15 cellular contexts compared by ENCODE assay signal in the genomic region with DNA sequence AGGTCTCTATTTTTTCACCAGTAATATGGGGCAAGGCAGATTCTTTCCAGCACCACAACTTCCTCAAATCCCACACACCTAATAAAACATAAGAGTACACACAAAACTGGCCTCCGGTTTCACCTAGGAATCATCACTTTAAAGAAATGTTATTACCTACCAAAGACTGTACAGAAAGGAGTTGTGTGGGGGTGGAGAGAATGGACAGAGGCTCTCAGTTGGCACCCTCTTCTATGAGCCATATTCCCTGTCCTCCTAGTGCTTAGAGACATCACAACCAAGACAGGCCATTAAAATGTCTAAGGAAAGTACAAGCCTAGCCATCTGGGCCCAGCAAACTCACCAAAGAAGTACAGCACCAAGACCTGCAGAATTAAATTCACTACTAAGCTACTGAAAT. TPM values are rescaled to one million over a fixed set of nuclear protein-coding genes. Genes with fewer than 3 reads are reported as not detected.
A peak's percentile ranks its signal among the peaks of the same experiment; 100 is the strongest.
DNase-seq lines count a peak whose midpoint lies in the region; ATAC-seq and TF ChIP-seq lines count a peak whose summit lies in the region.
"Had no signal": no experiment of that assay in that cellular context is flagged by ENCODE, and none has a peak within 500 bp of the region (broad histone marks: within the 10 kb centered on the region; RNA-seq: fewer than 3 reads in every experiment).

No MANE protein-coding gene starts in this region.

- peaks cover 53% of the 10 kb centered on the region for H3K4me1 ChIP-seq in SJSA1 (replicated peaks)

- H3K9me3 ChIP-seq in SJSA1 (replicated peaks) (no peaks in the 10 kb centered on the region), T-helper 17 cell (ENCODE audit: control insufficient read depth, low read length, poor library complexity, severe bottlenecking) (no peaks in the 10 kb centered on the region)

- H3K36me3 Mint-ChIP-seq in glutamatergic neuron (ENCODE audit: unreplicated experiment): no peaks in the 10 kb centered on the region
- peaks cover 5% of the 10 kb centered on the region for H3K36me3 Mint-ChIP-seq in T-helper 17 cell (ENCODE audit: low read depth)
- H3K36me3 Mint-ChIP-seq: natural killer cell had no signal

- ATAC-seq in T-helper 17 cell: no peak
- ATAC-seq: natural killer cell had no signal

- peaks cover 35% of the 10 kb centered on the region for H3K4me1 Mint-ChIP-seq in glutamatergic neuron (ENCODE audit: low read depth, unreplicated experiment)
- peaks cover 5% of the 10 kb centered on the region for H3K4me1 Mint-ChIP-seq in T-helper 17 cell
- H3K4me1 Mint-ChIP-seq: natural killer cell had no signal

- peak; percentile 54 for DNase-seq in EH (ENCODE audit: low read depth)
- DNase-seq in SJSA1 (ENCODE audit: low read depth in 1 of 2, low spot score in 2 of 2): no peak
- DNase-seq in glutamatergic neuron: no peak
- no peak for DNase-seq in T-helper 17 cell
- no peak for DNase-seq in NCI-H2196 treated with DMSO at 0.1 percent for 48 hours (lab: John Stamatoyannopoulos, UW; ENCODE audit: unreplicated experiment)
- DNase-seq in NCI-H226: no peak
- DNase-seq in iPS-NIHi11 (ENCODE audit: low spot score): no peak
- DNase-seq: activated CD4-positive, alpha-beta T cell treated with anti-CD3 and anti-CD28 coated beads for 1 hour; natural killer cell; NCI-H1048; NCI-H510A treated with DMSO at 0.1 percent for 48 hours; SIG-M5; stimulated activated CD4-positive, alpha-beta T cell treated with anti-CD3 and anti-CD28 coated beads, Interleukin-15, amount 100 ng/mL, for 24 hours; stimulated activated CD8-positive, alpha-beta memory T cell treated with anti-CD3 and anti-CD28 coated beads, Interleukin-4, amount 100 ng/mL, for 48 hours had no signal

- H3K27me3 ChIP-seq in SJSA1 (replicated peaks): no peaks in the 10 kb centered on the region

- H3K4me3 ChIP-seq in SJSA1 (no peak overlapping the region), skin epidermis (no peak overlapping the region)

- H3K27ac Mint-ChIP-seq in glutamatergic neuron (ENCODE audit: unreplicated experiment) (peak overlapping the region; percentile 94), T-helper 17 cell (no peak overlapping the region)
- H3K27ac Mint-ChIP-seq: natural killer cell had no signal

- H3K9me3 Mint-ChIP-seq in glutamatergic neuron (ENCODE audit: unreplicated experiment): no peaks in the 10 kb centered on the region
- H3K9me3 Mint-ChIP-seq: natural killer cell had no signal

- peak overlapping the region; percentile 25 for H3K27ac ChIP-seq in SJSA1
- H3K27ac ChIP-seq in skin epidermis: peak overlapping the region in 17 of 21 experiments; percentile 19 to 89 (median 60)

- no peak for TF ChIP-seq CTCF in glutamatergic neuron (IDR thresholded peaks at IDR 0.05; ENCODE audit: partially characterized antibody, unreplicated experiment)

- H3K27me3 Mint-ChIP-seq in glutamatergic neuron (ENCODE audit: unreplicated experiment): peaks cover 2% of the 10 kb centered on the region
- peaks cover 39% of the 10 kb centered on the region for H3K27me3 Mint-ChIP-seq in T-helper 17 cell

- H3K4me3 Mint-ChIP-seq in glutamatergic neuron (ENCODE audit: unreplicated experiment) (peak overlapping the region; percentile 41), T-helper 17 cell (no peak overlapping the region)
- H3K4me3 Mint-ChIP-seq: natural killer cell had no signal

- H3K36me3 ChIP-seq in SJSA1: no peaks in the 10 kb centered on the region

RNA-seq across cellular contexts. Expression of gene RBFOX2, which starts 56.1 kb away (rescaled TPM):
- total RNA-seq in SJSA1 (2014; rRNA removed; shearing (Covaris generic)): 92.3 and 144 TPM in 2 replicates
- total RNA-seq in glutamatergic neuron (ENCODE audit: unreplicated experiment) (380 TPM), T-helper 17 cell (under 1 TPM; 0.23 to 0.97 TPM)

Comparison
In these comparisons a context has a peak if more than half of its experiments do, and no peak if none do; other contexts are left out.
1. RNA of gene RBFOX2, which starts 56.1 kb away (total RNA-seq): 380 TPM in glutamatergic neuron (single experiment) and 92.3 to 144 TPM in SJSA1; 0.23 to 0.97 TPM in T-helper 17 cell; every median in the first group is over 10 times any median in the second.